In the genomic region with DNA sequence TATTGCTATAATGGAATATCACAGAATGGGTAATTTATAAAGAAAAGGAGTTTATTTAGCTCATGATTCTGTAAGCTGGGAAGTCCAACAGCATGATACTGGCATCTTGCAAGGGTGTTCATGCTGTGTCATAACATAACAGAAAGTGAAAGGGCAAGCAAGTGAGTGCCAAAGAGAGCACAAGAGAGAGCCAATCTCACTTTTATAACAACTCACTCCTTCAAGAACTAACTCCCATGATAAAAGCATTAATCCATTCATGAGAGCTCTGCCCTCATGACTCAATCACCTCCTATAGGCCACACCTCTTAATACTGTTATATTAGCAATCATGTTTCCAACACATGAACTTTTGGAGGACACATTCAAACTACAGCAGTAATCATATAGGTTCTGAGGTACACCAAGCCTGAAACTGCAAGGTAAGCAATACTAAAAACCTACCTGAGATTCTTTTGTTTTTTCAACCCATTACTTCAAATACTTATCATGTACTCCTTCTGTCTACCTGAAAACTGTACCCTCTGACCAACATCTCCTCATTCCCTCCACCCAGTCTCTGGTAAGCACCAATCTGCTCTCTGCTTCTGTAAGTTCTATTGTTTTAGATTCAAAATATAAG, we compare ENCODE assay signal across 1 cellular context.
TF ChIP-seq lines count a peak whose summit lies in the region.

No MANE protein-coding gene starts in this region.

TF ChIP-seq in H1, 55 proteins besides CTCF, POLR2A, EP300 and RAD21:
- peak; percentile 47; the same call in 1 of the 2 replicates for TF ChIP-seq MAFK (IDR thresholded peaks at IDR 0.05; ENCODE audit: low read depth, low read length)
- TF ChIP-seq CHD1 (IDR thresholded peaks at IDR 0.05; ENCODE audit: low read depth, low read length): no peak
